Comparison of ENCODE assay signal across 12 cellular contexts in genomic region chr2:213157242-213157641, GRCh38. TPM values are rescaled to one million over a fixed set of nuclear protein-coding genes. Genes with fewer than 3 reads are reported as not detected.
DNase-seq lines count a peak whose midpoint lies in the region; ATAC-seq, FAIRE-seq and TF ChIP-seq lines count a peak whose summit lies in the region.
"Had no signal": no experiment of that assay in that cellular context is flagged by ENCODE, and none has a peak within 500 bp of the region (broad histone marks: within the 10 kb centered on the region; RNA-seq: fewer than 3 reads in every experiment).

No MANE protein-coding gene starts in this region.

- TF ChIP-seq CTCF in GM12878 (IDR thresholded peaks at IDR 0.05 in 2 of 3, conservative IDR thresholded peaks at IDR 0.05 in 1 of 3; ENCODE audit: control insufficient read depth in 2 of 3, extremely low read depth in 1 of 3, insufficient read depth in 1 of 3, low read depth in 3 of 3, low read length in 3 of 3): no peak
- no peak for TF ChIP-seq CTCF in lower leg skin (IDR thresholded peaks at IDR 0.05)

- CTCF ChIA-PET in GM12878 (lab: Yijun Ruan, JAX): interaction anchor here (0.8 to 2.1 kb wide), 9 partner anchors 14 to 141 kb away, joined by 3 to 11 read pairs (median 4); no protein-coding TSS in a partner anchor

- peak; percentile 90 for FAIRE-seq in GM18507 (lab: Jason Lieb, UNC)
- FAIRE-seq in GM12878 (lab: Jason Lieb, UNC): no peak

- BruUV-seq in GM12878 (replicated peaks; lab: Mats Ljungman, UMichigan): no TSS peak

- H3K27ac ChIP-seq in GM12878 (ENCODE audit: control insufficient read depth, insufficient read depth): peak overlapping the region; percentile 65
- H3K27ac ChIP-seq: neural progenitor cell, upper lobe of left lung had no signal

- H3K4me2 ChIP-seq in GM12878 (ENCODE audit: control insufficient read depth, insufficient read depth): peak overlapping the region; percentile 15
- H3K4me2 ChIP-seq: neural progenitor cell had no signal

- RAD21 ChIA-PET in GM12878 (lab: Charles Lee; ENCODE audit: unreplicated experiment): interaction anchor here (0.6 to 27.1 kb wide), 17 partner anchors 8 to 294 kb away, joined by 3 to 540 read pairs (median 5); no protein-coding TSS in a partner anchor

- DNase-seq in GM18507 (ENCODE audit: extremely low spot score, insufficient read length, low read depth) (no peak), GM12878 (ENCODE audit: low read depth, low spot score) (no peak), lower leg skin (ENCODE audit: low spot score in 2 of 2) (no peak), posterior cingulate gyrus (no peak), H4 (ENCODE audit: low spot score) (no peak)
- DNase-seq in activated effector memory CD4-positive, alpha-beta T cell treated with Interleukin-2 at 50 U/mL for 16 hours: no peak
- DNase-seq: Caco-2, HCEC 1CT, upper lobe of left lung had no signal

- no peak overlapping the region for H3K9ac ChIP-seq in GM12878 (ENCODE audit: control insufficient read depth, insufficient read depth, low read length)
- H3K9ac ChIP-seq: neural progenitor cell had no signal

- SMC1A ChIA-PET in GM12878 (lab: Charles Lee; ENCODE audit: uncharacterized antibody, unreplicated experiment): interaction anchor here (0.7 to 24.8 kb wide), 22 partner anchors 7 to 382 kb away, joined by 3 to 467 read pairs (median 6); no protein-coding TSS in a partner anchor

- TF ChIP-seq EP300 in GM12878 (IDR thresholded peaks at IDR 0.05; ENCODE audit: borderline replicate concordance in 1 of 2, control insufficient read depth in 1 of 2, low read depth in 2 of 2, low read length in 2 of 2): peak; percentile 86 to 88; a peak in 2 of 4 replicates

- H3K9me3 ChIP-seq in GM12878 (replicated peaks; ENCODE audit: control insufficient read depth, insufficient read depth, low read length): peaks cover 10% of the 10 kb centered on the region; the same call in 2 of the 3 replicates
- H3K9me3 ChIP-seq: Caco-2, upper lobe of left lung had no signal

- TF ChIP-seq POLR2A in GM12878 (IDR thresholded peaks at IDR 0.05; ENCODE audit: low read depth, low read length) (no peak), lower leg skin (IDR thresholded peaks at IDR 0.05) (no peak)

- H4K20me1 ChIP-seq in GM12878 (ENCODE audit: control insufficient read depth, insufficient read depth): no peaks in the 10 kb centered on the region

- H3K36me3 ChIP-seq in GM12878 (ENCODE audit: control insufficient read depth in 2 of 2, insufficient read depth in 2 of 2, low read length in 1 of 2): no peaks in the 10 kb centered on the region
- H3K36me3 ChIP-seq: neural progenitor cell, upper lobe of left lung had no signal

- ATAC-seq in GM21447 (IDR thresholded peaks at IDR 0.05; ENCODE audit: unreplicated experiment) (peak; percentile 70), HG03135 (IDR thresholded peaks at IDR 0.05; ENCODE audit: unreplicated experiment) (peak; percentile 81), GM12878 (peak; percentile 80)

- in situ Hi-C loops in GM12878 (cut with MboI): loop anchor here (10.0 kb wide), 1 partner anchor 382 kb away; no protein-coding TSS in a partner anchor

- H3K4me1 ChIP-seq in GM12878 (ENCODE audit: control insufficient read depth, insufficient read depth, low read length): peaks cover 18% of the 10 kb centered on the region

- POLR2A ChIA-PET in GM12878 (lab: Charles Lee): interaction anchor here (0.6 to 13.2 kb wide), 15 partner anchors 7 to 324 kb away, joined by 3 to 232 read pairs (median 4); no protein-coding TSS in a partner anchor

- no peak overlapping the region; the same call in 1 of the 2 replicates for H3K4me3 ChIP-seq in GM12878
- no peak overlapping the region for H3K4me3 ChIP-seq in lower leg skin (ENCODE audit: low read depth, poor library complexity, severe bottlenecking)
- H3K4me3 ChIP-seq: neural progenitor cell, upper lobe of left lung had no signal

- peak; percentile 31; the same call in 1 of the 2 replicates for TF ChIP-seq RAD21 in GM12878 (IDR thresholded peaks at IDR 0.05; ENCODE audit: insufficient read depth, low read depth, low read length)

- H2AFZ ChIP-seq in GM12878 (ENCODE audit: control insufficient read depth, low read depth, low read length): peak overlapping the region; percentile 71
- H2AFZ ChIP-seq: neural progenitor cell had no signal

- WGBS in GM12878 (ENCODE audit: insufficient coverage, insufficient replicate concordance, low lambda C conversion rate, missing lambda C conversion rate): 21% methylated on average over 3 of the region's 3 CpGs
- 60 to 61% methylated on average over 3 of the region's 3 CpGs for WGBS in lower leg skin, 2 donors

- H3K27me3 ChIP-seq in GM12878 (replicated peaks in 1 of 2; ENCODE audit: control insufficient read depth in 2 of 2, insufficient read depth in 2 of 2, low read length in 1 of 2): no peaks in the 10 kb centered on the region
- H3K27me3 ChIP-seq: neural progenitor cell, upper lobe of left lung had no signal

- H3K79me2 ChIP-seq in GM12878 (ENCODE audit: control insufficient read depth, insufficient read depth, low read length): peaks cover 24% of the 10 kb centered on the region

- intact Hi-C loops in GM12878 (cut with micrococcal nuclease; ENCODE audit: unreplicated experiment): loop anchor here (2.0 to 10.0 kb wide), 2 partner anchors 430 to 1578 kb away; no protein-coding TSS in a partner anchor
- intact Hi-C loops in lower leg skin (cut with DNase I; ENCODE audit: low total_unique reads): loop anchor here (10.0 kb wide), 1 partner anchor 472 kb away; no protein-coding TSS in a partner anchor
- intact Hi-C loops in posterior cingulate gyrus (cut with DNase I): no loop called here

TF ChIP-seq in GM12878, 131 proteins besides CTCF, POLR2A, EP300 and RAD21 (continues in another document):
- TF ChIP-seq FOXM1 (IDR thresholded peaks at IDR 0.05; ENCODE audit: low read depth, low read length) (peak; percentile 79; the same call in 1 of the 2 replicates), TCF7 (IDR thresholded peaks at IDR 0.05; ENCODE audit: borderline replicate concordance) (0 out of 2 replicates have a peak, but pooled peaks have one; percentile 12), ATF7 (IDR thresholded peaks at IDR 0.05; ENCODE audit: low read depth) (peak; percentile 99), ZNF687 (IDR thresholded peaks at IDR 0.05) (peak; percentile 47; the same call in 1 of the 2 replicates), MTA2 (IDR thresholded peaks at IDR 0.05; ENCODE audit: low read depth) (peak; percentile 68), GATAD2B (conservative IDR thresholded peaks at IDR 0.05; ENCODE audit: low read depth) (0 out of 2 replicates have a peak, but pooled peaks have one; percentile 36)

RNA-seq across cellular contexts. Expression of gene IKZF2, which starts 5.8 kb away (rescaled TPM):
- total RNA-seq in GM12878 (2013; cell fraction: nucleolus; rRNA removed): 1,202 and 1,210 TPM in 2 replicates
- total RNA-seq in GM12878 (2014; rRNA removed): 157 and 194 TPM in 2 replicates
- 171 and 187 TPM in 2 replicates for total RNA-seq in GM12878 (2014; rRNA removed; fragmentation: Illumina TruSeq; extraction: Trizol)
- 144 and 145 TPM in 2 replicates for total RNA-seq in GM12878 (2021)
- 30.5 TPM for polyA plus RNA-seq in GM12878 (2011; ENCODE audit: low read depth)
- 266 and 327 TPM in 2 replicates for polyA plus RNA-seq in GM12878 (2011; rRNA removed)
- polyA plus RNA-seq in GM12878 (2011; cell fraction: cytosol; rRNA removed): 162 and 164 TPM in 2 replicates
- polyA plus RNA-seq in GM12878 (2011; cell fraction: nucleus; rRNA removed): 169 and 268 TPM in 2 replicates
- 37.3 and 65.8 TPM in 2 replicates for polyA plus RNA-seq in GM12878 (2012)
- polyA plus RNA-seq in GM12878 (2014; fragmentation: Illumina TruSeq; extraction: Trizol): 113 and 137 TPM in 2 replicates
- 10 to 100 TPM; 15.2 to 22.5 TPM for polyA plus RNA-seq in GM12878 (2014; fragmentation: Nextera tagmentation; extraction: Ambion mirVana)
- polyA plus RNA-seq in GM12878 (2014; rRNA removed): 57.9 and 61.3 TPM in 2 replicates
- 10 to 100 TPM; 32.9 to 34.9 TPM for polyA plus RNA-seq in GM12878 (2016; fragmentation: Nextera tagmentation; extraction: Ambion mirVana)
- polyA minus RNA-seq in GM12878 (2011; rRNA and poly(A)+ RNA removed): 752 and 824 TPM in 2 replicates
- polyA minus RNA-seq in GM12878 (2011; cell fraction: cytosol; rRNA and poly(A)+ RNA removed): 283 and 316 TPM in 2 replicates
- 607 and 676 TPM in 2 replicates for polyA minus RNA-seq in GM12878 (2011; cell fraction: nucleus; rRNA and poly(A)+ RNA removed)
- 10 to 100 TPM; 37.4 to 69.3 (median 42.7) TPM for total RNA-seq in lower leg skin
- total RNA-seq in H4 (2014; rRNA removed; shearing (Covaris generic)): 0.68 and 1.7 TPM in 2 replicates

Comparison
In these comparisons a context has a peak if more than half of its experiments do, and no peak if none do; other contexts are left out.
1. RNA of gene IKZF2, which starts 5.8 kb away (total RNA-seq): 144 to 1,210 TPM in GM12878 and 37.4 to 69.3 TPM in lower leg skin; 0.68 to 1.7 TPM in H4; every median in the first group is over 10 times any median in the second.
2. Peak in every context shown above with its lines, with median percentiles within 50 percentile points of each other: ATAC-seq.